Comparison of ENCODE assay signal across 22 cellular contexts in the genomic region with DNA sequence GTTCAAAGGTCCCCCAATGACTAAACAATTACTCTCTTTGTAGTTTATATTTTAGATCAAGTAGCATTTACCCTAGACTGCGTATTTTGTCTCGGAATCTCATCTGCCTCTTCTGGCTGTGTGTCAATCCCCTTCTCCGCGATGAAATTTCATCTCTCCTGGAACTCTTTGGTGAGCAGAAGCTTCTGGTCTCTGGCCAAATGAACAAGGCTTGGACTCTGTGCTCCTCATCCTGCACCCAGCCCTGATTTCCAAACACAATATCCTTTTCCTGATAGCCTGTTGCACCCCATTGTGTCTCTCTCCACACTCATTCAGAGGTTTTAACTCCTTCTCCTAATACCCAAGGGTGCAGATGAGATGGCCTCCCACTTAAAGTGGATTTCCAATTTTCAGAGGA.
"Had no signal": no experiment of that assay in that cellular context is flagged by ENCODE, and none has a peak within 500 bp of the region (broad histone marks: within the 10 kb centered on the region; RNA-seq: fewer than 3 reads in every experiment).

No MANE protein-coding gene starts in this region.

- DNase-seq: activated B cell treated with CpG ODN at 0.5 μM for 24 hours; activated CD4-positive, alpha-beta memory T cell treated with anti-CD3 and anti-CD28 coated beads for 36 hours; activated CD4-positive, alpha-beta T cell treated with anti-CD3 and anti-CD28 coated beads for 4 hours; activated effector memory CD4-positive, alpha-beta T cell treated with Interleukin-2 at 50 U/mL for 16 hours; activated naive CD4-positive, alpha-beta T cell treated with anti-CD3 and anti-CD28 coated beads, Interleukin-2, amount 10 ng/mL, durations not matched to agents 7 days and 5 days; activated T-cell treated with anti-CD3 and anti-CD28 coated beads, Interleukin-2, amount 50 U/mL, for 72 hours; amygdala; foreskin melanocyte; glutamatergic neuron; hypothalamus; islet precursor cell; left cardiac atrium; pancreas; right lobe of liver; stimulated activated CD4-positive, alpha-beta T cell treated with anti-CD3 and anti-CD28 coated beads, Interleukin-15, amount 100 ng/mL, for 24 hours; stomach; T-helper 9 cell had no signal

- H3K27me3 Mint-ChIP-seq: activated B cell treated with CpG ODN at 0.5 μM for 24 hours; activated CD4-positive, alpha-beta memory T cell treated with anti-CD3 and anti-CD28 coated beads for 36 hours; activated naive CD4-positive, alpha-beta T cell treated with anti-CD3 and anti-CD28 coated beads, Interleukin-2, amount 10 ng/mL, durations not matched to agents 7 days and 5 days; stimulated activated memory B cell treated with anti-CD40 and anti-IgM and Interleukin-4, amounts not matched to agents 10 μg/mL and 1 μg/mL and 100 μg/mL, for 72 hours had no signal

- H3K27ac Mint-ChIP-seq: activated B cell treated with CpG ODN at 0.5 μM for 24 hours; activated CD4-positive, alpha-beta memory T cell treated with anti-CD3 and anti-CD28 coated beads for 36 hours; activated naive CD4-positive, alpha-beta T cell treated with anti-CD3 and anti-CD28 coated beads, Interleukin-2, amount 10 ng/mL, durations not matched to agents 7 days and 5 days; activated T-cell treated with anti-CD3 and anti-CD28 coated beads, Interleukin-2, amount 50 U/mL, for 72 hours; natural killer cell treated with Interleukin-12 subunit alpha and Interleukin-12 subunit beta and Interleukin-15 and Interleukin-18, amount 100 ng/mL, for 72 hours; stimulated activated memory B cell treated with anti-CD40 and anti-IgM and Interleukin-4, amounts not matched to agents 10 μg/mL and 1 μg/mL and 100 μg/mL, for 72 hours had no signal

- ATAC-seq: activated T-cell treated with anti-CD3 and anti-CD28 coated beads, Interleukin-2, amount 50 U/mL, for 72 hours; natural killer cell treated with Interleukin-12 subunit alpha and Interleukin-12 subunit beta and Interleukin-15 and Interleukin-18, amount 100 ng/mL, for 72 hours; pancreas; right lobe of liver; stimulated activated memory B cell treated with anti-CD40 and anti-IgM and Interleukin-4, amounts not matched to agents 10 μg/mL and 1 μg/mL and 100 μg/mL, for 72 hours had no signal

- H3K4me3 ChIP-seq: pancreas, right lobe of liver, smooth muscle cell, stomach, suprapubic skin, tibial nerve had no signal

- H3K4me3 Mint-ChIP-seq: activated B cell treated with CpG ODN at 0.5 μM for 24 hours; activated CD4-positive, alpha-beta memory T cell treated with anti-CD3 and anti-CD28 coated beads for 36 hours; activated naive CD4-positive, alpha-beta T cell treated with anti-CD3 and anti-CD28 coated beads, Interleukin-2, amount 10 ng/mL, durations not matched to agents 7 days and 5 days; activated T-cell treated with anti-CD3 and anti-CD28 coated beads, Interleukin-2, amount 50 U/mL, for 72 hours; natural killer cell treated with Interleukin-12 subunit alpha and Interleukin-12 subunit beta and Interleukin-15 and Interleukin-18, amount 100 ng/mL, for 72 hours; stimulated activated memory B cell treated with anti-CD40 and anti-IgM and Interleukin-4, amounts not matched to agents 10 μg/mL and 1 μg/mL and 100 μg/mL, for 72 hours had no signal

- H3K9me3 Mint-ChIP-seq: activated B cell treated with CpG ODN at 0.5 μM for 24 hours; activated CD4-positive, alpha-beta memory T cell treated with anti-CD3 and anti-CD28 coated beads for 36 hours; natural killer cell treated with Interleukin-12 subunit alpha and Interleukin-12 subunit beta and Interleukin-15 and Interleukin-18, amount 100 ng/mL, for 72 hours had no signal

- H3K4me1 Mint-ChIP-seq: activated B cell treated with CpG ODN at 0.5 μM for 24 hours; activated naive CD4-positive, alpha-beta T cell treated with anti-CD3 and anti-CD28 coated beads, Interleukin-2, amount 10 ng/mL, durations not matched to agents 7 days and 5 days; stimulated activated memory B cell treated with anti-CD40 and anti-IgM and Interleukin-4, amounts not matched to agents 10 μg/mL and 1 μg/mL and 100 μg/mL, for 72 hours had no signal

- H3K36me3 Mint-ChIP-seq: activated CD4-positive, alpha-beta memory T cell treated with anti-CD3 and anti-CD28 coated beads for 36 hours; activated naive CD4-positive, alpha-beta T cell treated with anti-CD3 and anti-CD28 coated beads, Interleukin-2, amount 10 ng/mL, durations not matched to agents 7 days and 5 days; natural killer cell treated with Interleukin-12 subunit alpha and Interleukin-12 subunit beta and Interleukin-15 and Interleukin-18, amount 100 ng/mL, for 72 hours; stimulated activated memory B cell treated with anti-CD40 and anti-IgM and Interleukin-4, amounts not matched to agents 10 μg/mL and 1 μg/mL and 100 μg/mL, for 72 hours had no signal
